Comparison of ENCODE assay signal across 8 cellular contexts in genomic region chr11:61918251-61919112, GRCh38. TPM values are rescaled to one million over a fixed set of nuclear protein-coding genes. Genes with fewer than 3 reads are reported as not detected.
A peak's percentile ranks its signal among the peaks of the same experiment; 100 is the strongest.
DNase-seq lines count a peak whose midpoint lies in the region; ATAC-seq and TF ChIP-seq lines count a peak whose summit lies in the region.

No MANE protein-coding gene starts in this region.

- no peak overlapping the region for H2BK120ac ChIP-seq in H9 (ENCODE audit: low read depth, low read length, poor library complexity, severe bottlenecking)

- no peak for ATAC-seq in HG03354 (IDR thresholded peaks at IDR 0.05; ENCODE audit: poor library complexity, severe bottlenecking, unreplicated experiment)
- ATAC-seq in HG03045 (IDR thresholded peaks at IDR 0.05; ENCODE audit: unreplicated experiment) = no peak

- H3K23ac ChIP-seq in H9 (ENCODE audit: insufficient read length, low read depth, low read length) = no peak overlapping the region

- H3K9ac ChIP-seq in H9 (ENCODE audit: extremely low read depth, insufficient read length, low read length) = no peak overlapping the region

- H3K9me3 ChIP-seq in H9 (ENCODE audit: control insufficient read depth, low read depth, low read length) (no peaks in the 10 kb centered on the region), esophagus squamous epithelium (no peaks in the 10 kb centered on the region)

- H3K56ac ChIP-seq in H9 (ENCODE audit: insufficient read length, low read depth, low read length) = no peak overlapping the region

- no peak overlapping the region for H3K18ac ChIP-seq in H9 (ENCODE audit: insufficient read length, low read depth, low read length)

- H3T11ph ChIP-seq in H9 (ENCODE audit: low read length) = no peak overlapping the region

- WGBS in H9 (ENCODE audit: extremely low coverage, insufficient read length, low lambda C conversion rate) = no CpG with 5 or more reads among the region's 14 CpGs
- WGBS in esophagus squamous epithelium, 2 donors = 65 to 68% methylated on average over 9 to 11 of the region's 14 CpGs

- H3K9me3 Mint-ChIP-seq in H9 (no peaks in the 10 kb centered on the region; a peak in 2 of 5 replicates), nephron progenitor cell (no peaks in the 10 kb centered on the region)

- H3K4me1 ChIP-seq in ACC112 (ENCODE audit: control insufficient read depth, insufficient read depth, low read length, unreplicated experiment) (peaks cover 10% of the 10 kb centered on the region), H9 (ENCODE audit: insufficient read depth, low read length) (peaks cover 3% of the 10 kb centered on the region; the same call in 1 of the 2 replicates), esophagus squamous epithelium (peaks cover 23 to 86% (median 32%) of the 10 kb centered on the region in 3 donors)

- H3K4ac ChIP-seq in H9 (ENCODE audit: low read depth, low read length) = no peak overlapping the region

- H3K4me3 ChIP-seq in ACC112 (ENCODE audit: low read depth, low read length) = peak overlapping the region; percentile 87
- peak overlapping the region in 1 of 4 donors; percentile 67 for H3K4me3 ChIP-seq in esophagus squamous epithelium

- H3K79me2 ChIP-seq in ACC112 (ENCODE audit: control insufficient read depth, insufficient read depth, low read length, unreplicated experiment) (no peaks in the 10 kb centered on the region), H9 (ENCODE audit: insufficient read depth, low read length) (no peaks in the 10 kb centered on the region)

- no peaks in the 10 kb centered on the region for H3K27me3 ChIP-seq in ACC112 (ENCODE audit: insufficient read depth, low read length)
- H3K27me3 ChIP-seq in H9 (ENCODE audit: insufficient read depth, low read length) = no peaks in the 10 kb centered on the region; the same call in 1 of the 2 replicates
- peaks cover 0 to 68% (median 0%) of the 10 kb centered on the region in 4 donors for H3K27me3 ChIP-seq in esophagus squamous epithelium

- H2AK5ac ChIP-seq in H9 (ENCODE audit: insufficient read length, low read length) = no peak overlapping the region

- H3K36me3 ChIP-seq in ACC112 (ENCODE audit: insufficient read depth, low read length) (no peaks in the 10 kb centered on the region), esophagus squamous epithelium (no peaks in the 10 kb centered on the region)

- no peak overlapping the region for H2BK5ac ChIP-seq in H9 (ENCODE audit: insufficient read length, low read length)

- H4K5ac ChIP-seq in H9 (ENCODE audit: insufficient read length, low read depth, low read length) = no peak overlapping the region

- peaks cover 54% of the 10 kb centered on the region for H3K27me3 Mint-ChIP-seq in H9 (ENCODE audit: low read depth)
- peaks cover 47% of the 10 kb centered on the region for H3K27me3 Mint-ChIP-seq in nephron progenitor cell (ENCODE audit: low read depth, poor library complexity)

- no peak for TF ChIP-seq POLR2A in esophagus squamous epithelium (IDR thresholded peaks at IDR 0.05)

- no peaks in the 10 kb centered on the region for H4K20me1 ChIP-seq in H9 (ENCODE audit: control insufficient read depth, insufficient read depth, insufficient read length)

- intact Hi-C loops in esophagus squamous epithelium (cut with DNase I) = no loop called here

- H3K36me3 Mint-ChIP-seq in H9 (ENCODE audit: insufficient read depth in 1 of 3, low read depth in 3 of 3) (no peaks in the 10 kb centered on the region), nephron progenitor cell (ENCODE audit: low read depth) (no peaks in the 10 kb centered on the region)

- H3K27ac ChIP-seq in ACC112 (ENCODE audit: low read depth, low read length) = no peak overlapping the region
- H3K27ac ChIP-seq in H9 (ENCODE audit: insufficient read length, low read depth, low read length) = no peak overlapping the region
- peak overlapping the region; percentile 25 to 88 (median 72) for H3K27ac ChIP-seq in esophagus squamous epithelium

- no peak for DNase-seq in H9
- no peak for DNase-seq in esophagus squamous epithelium (lab: John Stamatoyannopoulos, UW)
- no peak for DNase-seq in nephron progenitor cell
- no peak for DNase-seq in NCI-H187 (lab: John Stamatoyannopoulos, UW)
- DNase-seq in C1 segment of cervical spinal cord (lab: John Stamatoyannopoulos, UW) = no peak

- no peaks in the 10 kb centered on the region for H3K79me1 ChIP-seq in H9 (ENCODE audit: insufficient read depth, low read depth, low read length, poor library complexity, severe bottlenecking)

- no peak overlapping the region for H2AFZ ChIP-seq in ACC112 (ENCODE audit: low read length, unreplicated experiment)
- H2AFZ ChIP-seq in H9 (ENCODE audit: low read length) = no peak overlapping the region

- H2BK20ac ChIP-seq in H9 (ENCODE audit: low read depth, low read length, poor library complexity, severe bottlenecking) = no peak overlapping the region

- H3K4me1 Mint-ChIP-seq in H9 = peaks cover 18 to 24% of the 10 kb centered on the region in 2 experiments
- peaks cover 59% of the 10 kb centered on the region for H3K4me1 Mint-ChIP-seq in nephron progenitor cell

- peak overlapping the region; percentile 72 to 83 for H3K4me3 Mint-ChIP-seq in H9
- peak overlapping the region; percentile 86 for H3K4me3 Mint-ChIP-seq in nephron progenitor cell

- no peak overlapping the region for H2BK15ac ChIP-seq in H9 (ENCODE audit: low read depth, low read length)

- H3K27ac Mint-ChIP-seq in H9 (no peak overlapping the region), nephron progenitor cell (peak overlapping the region; percentile 58)

- no peak overlapping the region; the same call in 1 of the 2 replicates for H3K14ac ChIP-seq in H9 (ENCODE audit: insufficient read depth, low read length)

- no peak overlapping the region for H2BK12ac ChIP-seq in H9 (ENCODE audit: insufficient read length, low read depth, low read length)

- H4K8ac ChIP-seq in H9 (replicated peaks; ENCODE audit: insufficient read length, low read depth, low read length) = no peak overlapping the region

- no peak overlapping the region for H3K4me2 ChIP-seq in H9 (ENCODE audit: insufficient read depth, insufficient read length, low read length)

- H4K91ac ChIP-seq in H9 (ENCODE audit: insufficient read length, low read depth, low read length) = no peak overlapping the region

- TF ChIP-seq CTCF in H9 (conservative IDR thresholded peaks at IDR 0.05) = no peak
- TF ChIP-seq CTCF in esophagus squamous epithelium (IDR thresholded peaks at IDR 0.05) = no peak
- no peak for TF ChIP-seq CTCF in nephron progenitor cell (IDR thresholded peaks at IDR 0.05)

- H3K23me2 ChIP-seq in H9 (ENCODE audit: insufficient read length, low read depth, low read length, poor library complexity, severe bottlenecking) = peaks cover 5% of the 10 kb centered on the region

RNA-seq across cellular contexts. Expression of gene RAB3IL1, which starts 1.1 kb away (rescaled TPM):
- total RNA-seq in H9 (2021) (1.8 and 2.4 TPM in 2 replicates), esophagus squamous epithelium (10 to 100 TPM in 1 of 4 donors, 1 to 10 TPM in 2, under 1 TPM in 1; 0.15 to 10.3 (median 5.0) TPM)

RNA-seq across cellular contexts. Expression of gene FADS3, which starts 27.1 kb away (rescaled TPM):
- total RNA-seq in H9 (2021) (34.9 and 36.7 TPM in 2 replicates), esophagus squamous epithelium (10 to 100 TPM in 1 of 4 donors, 1 to 10 TPM in 3; 6.1 to 16.0 (median 7.1) TPM)

RNA-seq across cellular contexts. Expression of gene BEST1, which starts 31.7 kb away (rescaled TPM):
- 0.18 and 0.24 TPM in 2 replicates for total RNA-seq in H9 (2021)
- 1 to 10 TPM in 1 of 4 donors, under 1 TPM in 3; 0.08 to 2.7 (median 0.39) TPM for total RNA-seq in esophagus squamous epithelium

RNA-seq across cellular contexts. Expression of gene FTH1, which starts 49.0 kb away (rescaled TPM):
- total RNA-seq in H9 (2021) (1,505 and 1,558 TPM in 2 replicates), esophagus squamous epithelium (1,000 to 10,000 TPM in 1 of 4 donors, 100 to 1,000 TPM in 3; 716 to 1,904 (median 760) TPM)

Comparison
In these comparisons a context has a peak if more than half of its experiments do, and no peak if none do; other contexts are left out.
1. H3K27ac ChIP-seq: peak in esophagus squamous epithelium (4 of 4); none in ACC112 (single experiment) and H9 (single experiment).